9 cellular contexts compared by ENCODE assay signal in genomic region chr10:130108146-130108545, GRCh38. TPM values are rescaled to one million over a fixed set of nuclear protein-coding genes. Genes with fewer than 3 reads are reported as not detected.
DNase-seq lines count a peak whose midpoint lies in the region; ATAC-seq lines count a peak whose summit lies in the region.
"Not testable (repeated sequence)": the region's sequence is repeated elsewhere in the genome, so short reads cannot be mapped to it uniquely, and the experiment has no call there.
"Had no signal": no experiment of that assay in that cellular context is flagged by ENCODE, and none has a peak within 500 bp of the region (broad histone marks: within the 10 kb centered on the region; RNA-seq: fewer than 3 reads in every experiment).

No MANE protein-coding gene starts in this region.

- not testable (repeated sequence) for ATAC-seq in CD4-positive, CD25-positive, alpha-beta regulatory T cell (ENCODE audit: low read depth in 2 of 2); activated T-cell treated with anti-CD3 and anti-CD28 coated beads, Interleukin-2, amount 50 U/mL, for 72 hours (replicated peaks in 1 of 2); activated naive CD4-positive, alpha-beta T cell treated with anti-CD3 and anti-CD28 coated beads, Interleukin-2, amount 50 U/mL, for 72 hours

- H3K9me2 ChIP-seq in Karpas-422 (replicated peaks; ENCODE audit: insufficient read depth, low read length) = not testable (repeated sequence)

- peak in 2 of 3 donors; percentile 18 to 26 for DNase-seq in CD4-positive, CD25-positive, alpha-beta regulatory T cell
- not testable (repeated sequence) for DNase-seq in Karpas-422; activated T-cell treated with anti-CD3 and anti-CD28 coated beads, Interleukin-2, amount 50 U/mL, for 72 hours; activated naive CD4-positive, alpha-beta T cell treated with anti-CD3 and anti-CD28 coated beads, Interleukin-2, amount 50 U/mL, for 72 hours (ENCODE audit: low spot score in 2 of 2)
- DNase-seq in T-helper 2 cell treated with Interferon-gamma antibody and Interleukin-4, amounts not matched to agents 5 μg/mL and 100 μg/mL, for 36 hours (ENCODE audit: low spot score) = peak; percentile 18
- peak; percentile 55 for DNase-seq in activated CD4-positive, alpha-beta memory T cell treated with anti-CD3 and anti-CD28 coated beads for 36 hours
- DNase-seq in stimulated activated CD4-positive, alpha-beta T cell treated with anti-CD3 and anti-CD28 coated beads, Interleukin-1b, Interleukin-23, amount 100 ng/mL, for 48 hours = peak; percentile 8

- not testable (repeated sequence) for H3K9ac ChIP-seq in Karpas-422 (ENCODE audit: low read length)

- not testable (repeated sequence) for H3K27me3 ChIP-seq in CD4-positive, CD25-positive, alpha-beta regulatory T cell (ENCODE audit: control insufficient read depth, insufficient read depth, low read length); Karpas-422 (ENCODE audit: low read length)

- peak overlapping the region; percentile 59 to 92 (median 80) for H3K4me3 Mint-ChIP-seq in CD4-positive, CD25-positive, alpha-beta regulatory T cell
- peak overlapping the region; percentile 64 for H3K4me3 Mint-ChIP-seq in T-helper 2 cell treated with Interferon-gamma antibody and Interleukin-4, amounts not matched to agents 5 μg/mL and 100 μg/mL, for 36 hours
- peak overlapping the region; percentile 68 for H3K4me3 Mint-ChIP-seq in activated CD4-positive, alpha-beta memory T cell treated with anti-CD3 and anti-CD28 coated beads for 36 hours
- H3K4me3 Mint-ChIP-seq in activated T-cell treated with anti-CD3 and anti-CD28 coated beads, Interleukin-2, amount 50 U/mL, for 72 hours = peak overlapping the region; percentile 70 to 96
- peak overlapping the region; percentile 99 for H3K4me3 Mint-ChIP-seq in stimulated activated naive CD8-positive, alpha-beta T cell treated with anti-CD3 and anti-CD28 coated beads, Interleukin-15, Interleukin-2, amounts not matched to agents 100 ng/mL and 50 ng/mL, for 24 hours

- H3K9me3 ChIP-seq in CD4-positive, CD25-positive, alpha-beta regulatory T cell (ENCODE audit: control insufficient read depth in 2 of 2, low read length in 2 of 2); Karpas-422 (ENCODE audit: low read length): not testable (repeated sequence)

- H4K20me1 ChIP-seq in Karpas-422 (ENCODE audit: insufficient read depth, low read depth, low read length) = not testable (repeated sequence)

- not testable (repeated sequence) for H3K36me3 ChIP-seq in CD4-positive, CD25-positive, alpha-beta regulatory T cell (ENCODE audit: control insufficient read depth, insufficient read depth, low read length); Karpas-422 (ENCODE audit: insufficient read depth, low read length)

- H3K27ac ChIP-seq in CD4-positive, CD25-positive, alpha-beta regulatory T cell (ENCODE audit: insufficient read depth, low read length, poor library complexity, severe bottlenecking); Karpas-422 (ENCODE audit: low read length): not testable (repeated sequence)

- H3K4me2 ChIP-seq in Karpas-422 (ENCODE audit: low read depth, low read length, poor library complexity, severe bottlenecking) = peak overlapping the region; percentile 84

- H3K36me3 Mint-ChIP-seq in CD4-positive, CD25-positive, alpha-beta regulatory T cell = peaks cover 11% of the 10 kb centered on the region
- peaks cover 17% of the 10 kb centered on the region for H3K36me3 Mint-ChIP-seq in T-helper 2 cell treated with Interferon-gamma antibody and Interleukin-4, amounts not matched to agents 5 μg/mL and 100 μg/mL, for 36 hours (ENCODE audit: low read depth)
- H3K36me3 Mint-ChIP-seq in activated CD4-positive, alpha-beta memory T cell treated with anti-CD3 and anti-CD28 coated beads for 36 hours = peaks cover 12% of the 10 kb centered on the region
- H3K36me3 Mint-ChIP-seq in activated T-cell treated with anti-CD3 and anti-CD28 coated beads, Interleukin-2, amount 50 U/mL, for 72 hours (ENCODE audit: insufficient read depth in 2 of 2) = not testable (repeated sequence)
- H3K36me3 Mint-ChIP-seq in activated naive CD4-positive, alpha-beta T cell treated with anti-CD3 and anti-CD28 coated beads, Interleukin-2, amount 50 U/mL, for 72 hours = peaks cover 13 to 16% of the 10 kb centered on the region in 2 donors
- peaks cover 23% of the 10 kb centered on the region for H3K36me3 Mint-ChIP-seq in stimulated activated naive CD8-positive, alpha-beta T cell treated with anti-CD3 and anti-CD28 coated beads, Interleukin-15, Interleukin-2, amounts not matched to agents 100 ng/mL and 50 ng/mL, for 24 hours (ENCODE audit: low read depth)

- peaks cover 38% of the 10 kb centered on the region for H3K4me1 ChIP-seq in CD4-positive, CD25-positive, alpha-beta regulatory T cell (ENCODE audit: control insufficient read depth, insufficient read depth, low read length, poor library complexity, severe bottlenecking)
- peaks cover 21% of the 10 kb centered on the region for H3K4me1 ChIP-seq in Karpas-422 (ENCODE audit: low read length)

- CTCF ChIA-PET in activated CD4-positive, alpha-beta memory T cell treated with anti-CD3 and anti-CD28 coated beads for 36 hours (lab: Charles Lee) = interaction anchor here (0.7 to 4.1 kb wide), 4 partner anchors 19 to 69 kb away, joined by 3 to 50 read pairs (median 10); no protein-coding TSS in a partner anchor

- peak overlapping the region; percentile 94 for H3K4me3 ChIP-seq in CD4-positive, CD25-positive, alpha-beta regulatory T cell (ENCODE audit: low read depth, low read length)
- H3K4me3 ChIP-seq in Karpas-422 (ENCODE audit: low read length) = not testable (repeated sequence)

- POLR2A ChIA-PET in activated CD4-positive, alpha-beta memory T cell treated with anti-CD3 and anti-CD28 coated beads for 36 hours (lab: Charles Lee) = interaction anchor here (2.3 kb wide), 1 partner anchor 30 kb away, joined by 12 read pairs; no protein-coding TSS in a partner anchor

- H3K9me3 Mint-ChIP-seq in CD4-positive, CD25-positive, alpha-beta regulatory T cell; T-helper 2 cell treated with Interferon-gamma antibody and Interleukin-4, amounts not matched to agents 5 μg/mL and 100 μg/mL, for 36 hours; activated CD4-positive, alpha-beta memory T cell treated with anti-CD3 and anti-CD28 coated beads for 36 hours; activated T-cell treated with anti-CD3 and anti-CD28 coated beads, Interleukin-2, amount 50 U/mL, for 72 hours; activated naive CD4-positive, alpha-beta T cell treated with anti-CD3 and anti-CD28 coated beads, Interleukin-2, amount 50 U/mL, for 72 hours; stimulated activated naive CD8-positive, alpha-beta T cell treated with anti-CD3 and anti-CD28 coated beads, Interleukin-15, Interleukin-2, amounts not matched to agents 100 ng/mL and 50 ng/mL, for 24 hours: not testable (repeated sequence)

- H3K27me3 Mint-ChIP-seq in CD4-positive, CD25-positive, alpha-beta regulatory T cell; T-helper 2 cell treated with Interferon-gamma antibody and Interleukin-4, amounts not matched to agents 5 μg/mL and 100 μg/mL, for 36 hours (ENCODE audit: low read depth); activated CD4-positive, alpha-beta memory T cell treated with anti-CD3 and anti-CD28 coated beads for 36 hours; activated T-cell treated with anti-CD3 and anti-CD28 coated beads, Interleukin-2, amount 50 U/mL, for 72 hours (ENCODE audit: low read depth); stimulated activated naive CD8-positive, alpha-beta T cell treated with anti-CD3 and anti-CD28 coated beads, Interleukin-15, Interleukin-2, amounts not matched to agents 100 ng/mL and 50 ng/mL, for 24 hours: not testable (repeated sequence)

- peak overlapping the region in 2 of 3 donors; percentile 81 to 95 for H3K27ac Mint-ChIP-seq in CD4-positive, CD25-positive, alpha-beta regulatory T cell
- H3K27ac Mint-ChIP-seq in T-helper 2 cell treated with Interferon-gamma antibody and Interleukin-4, amounts not matched to agents 5 μg/mL and 100 μg/mL, for 36 hours = peak overlapping the region; percentile 78
- peak overlapping the region; percentile 84 for H3K27ac Mint-ChIP-seq in activated CD4-positive, alpha-beta memory T cell treated with anti-CD3 and anti-CD28 coated beads for 36 hours
- peak overlapping the region; percentile 78 for H3K27ac Mint-ChIP-seq in activated T-cell treated with anti-CD3 and anti-CD28 coated beads, Interleukin-2, amount 50 U/mL, for 72 hours
- peak overlapping the region; percentile 56 to 95 for H3K27ac Mint-ChIP-seq in activated naive CD4-positive, alpha-beta T cell treated with anti-CD3 and anti-CD28 coated beads, Interleukin-2, amount 50 U/mL, for 72 hours
- peak overlapping the region; percentile 88 for H3K27ac Mint-ChIP-seq in stimulated activated naive CD8-positive, alpha-beta T cell treated with anti-CD3 and anti-CD28 coated beads, Interleukin-15, Interleukin-2, amounts not matched to agents 100 ng/mL and 50 ng/mL, for 24 hours

- peaks cover 31% of the 10 kb centered on the region for H3K79me2 ChIP-seq in Karpas-422 (ENCODE audit: low read length)

- not testable (repeated sequence) for H2AFZ ChIP-seq in Karpas-422 (ENCODE audit: low read length)

- peaks cover 14 to 57% (median 46%) of the 10 kb centered on the region in 4 donors for H3K4me1 Mint-ChIP-seq in CD4-positive, CD25-positive, alpha-beta regulatory T cell
- H3K4me1 Mint-ChIP-seq in T-helper 2 cell treated with Interferon-gamma antibody and Interleukin-4, amounts not matched to agents 5 μg/mL and 100 μg/mL, for 36 hours (ENCODE audit: low read depth) = peaks cover 43% of the 10 kb centered on the region
- H3K4me1 Mint-ChIP-seq in activated CD4-positive, alpha-beta memory T cell treated with anti-CD3 and anti-CD28 coated beads for 36 hours (ENCODE audit: low read depth) = peaks cover 45% of the 10 kb centered on the region
- peaks cover 56% of the 10 kb centered on the region for H3K4me1 Mint-ChIP-seq in activated T-cell treated with anti-CD3 and anti-CD28 coated beads, Interleukin-2, amount 50 U/mL, for 72 hours (ENCODE audit: low read depth)
- H3K4me1 Mint-ChIP-seq in stimulated activated naive CD8-positive, alpha-beta T cell treated with anti-CD3 and anti-CD28 coated beads, Interleukin-15, Interleukin-2, amounts not matched to agents 100 ng/mL and 50 ng/mL, for 24 hours (ENCODE audit: low read depth) = peaks cover 58% of the 10 kb centered on the region

- intact Hi-C loops in activated CD4-positive, alpha-beta memory T cell treated with anti-CD3 and anti-CD28 coated beads for 36 hours (cut with micrococcal nuclease) = not testable (repeated sequence)

RNA-seq across cellular contexts. Expression of gene C10orf143, which starts 2.5 kb away (rescaled TPM):
- 7.7 TPM for total RNA-seq in CD4-positive, CD25-positive, alpha-beta regulatory T cell
- 10 to 100 TPM; 20.2 to 28.9 (median 24.1) TPM for polyA plus RNA-seq in CD4-positive, CD25-positive, alpha-beta regulatory T cell
- 0.75 and 3.9 TPM in 2 replicates for total RNA-seq in Karpas-422 (2014; rRNA removed; shearing (Covaris generic); ENCODE audit: low replicate concordance)
- total RNA-seq in activated CD4-positive, alpha-beta memory T cell treated with anti-CD3 and anti-CD28 coated beads for 36 hours = 1 to 10 TPM; 2.5 to 3.0 TPM
- total RNA-seq in activated T-cell treated with anti-CD3 and anti-CD28 coated beads, Interleukin-2, amount 50 U/mL, for 72 hours = 10 to 100 TPM in 1 of 2 donors, 1 to 10 TPM in 1; 6.4 to 12.0 TPM
- total RNA-seq in activated naive CD4-positive, alpha-beta T cell treated with anti-CD3 and anti-CD28 coated beads, Interleukin-2, amount 50 U/mL, for 72 hours = 1 to 10 TPM in 1 of 2 donors, under 1 TPM in 1; 0.43 to 3.1 TPM
- total RNA-seq: HT1080 had no signal

RNA-seq across cellular contexts. Expression of gene GLRX3, which starts 28.0 kb away (rescaled TPM):
- 41.4 TPM for total RNA-seq in CD4-positive, CD25-positive, alpha-beta regulatory T cell
- polyA plus RNA-seq in CD4-positive, CD25-positive, alpha-beta regulatory T cell = 100 to 1,000 TPM in 1 of 4 donors, 10 to 100 TPM in 3; 79.5 to 123 (median 98.2) TPM
- 86.8 and 90.2 TPM in 2 replicates for total RNA-seq in Karpas-422 (2014; rRNA removed; shearing (Covaris generic); ENCODE audit: low replicate concordance)
- total RNA-seq in activated CD4-positive, alpha-beta memory T cell treated with anti-CD3 and anti-CD28 coated beads for 36 hours = 100 to 1,000 TPM; 112 to 113 TPM
- total RNA-seq in activated T-cell treated with anti-CD3 and anti-CD28 coated beads, Interleukin-2, amount 50 U/mL, for 72 hours = 10 to 100 TPM; 58.5 to 69.3 TPM
- 100 to 1,000 TPM in 1 of 2 donors, 10 to 100 TPM in 1; 94.1 to 103 TPM for total RNA-seq in activated naive CD4-positive, alpha-beta T cell treated with anti-CD3 and anti-CD28 coated beads, Interleukin-2, amount 50 U/mL, for 72 hours
